ENCODE assay signal across 8 cellular contexts in genomic region chr5:112975721-112976431, GRCh38. TPM values are rescaled to one million over a fixed set of nuclear protein-coding genes. Genes with fewer than 3 reads are reported as not detected.
DNase-seq lines count a peak whose midpoint lies in the region; ATAC-seq, FAIRE-seq and TF ChIP-seq lines count a peak whose summit lies in the region.

No MANE protein-coding gene starts in this region.

- H3K4ac ChIP-seq in H1 (replicated peaks; ENCODE audit: insufficient read length, low read depth, low read length), result peak overlapping the region; percentile 55

- H4K20me1 ChIP-seq in GM23338 (replicated peaks; ENCODE audit: insufficient read depth) (0 out of 2 replicates have a peak, but pooled peaks cover 10% of the 10 kb centered on the region), OCI-LY3 (ENCODE audit: insufficient read depth, low read length) (peaks cover 27% of the 10 kb centered on the region), H1 (replicated peaks in 1 of 2; ENCODE audit: control insufficient read depth in 1 of 2, insufficient read depth in 2 of 2, low read length in 2 of 2) (peaks cover 0 to under 1% of the 10 kb centered on the region in 2 experiments)

- H4K8ac ChIP-seq in H1 (ENCODE audit: extremely low read depth, insufficient read depth, low read length), result peak overlapping the region; percentile 95; the same call in 1 of the 2 replicates

- H3K27me3 ChIP-seq in GM23338 (ENCODE audit: insufficient read depth), result no peaks in the 10 kb centered on the region
- no peaks in the 10 kb centered on the region for H3K27me3 ChIP-seq in OCI-LY3 (ENCODE audit: low read depth, low read length)
- no peaks in the 10 kb centered on the region for H3K27me3 ChIP-seq in H1 (replicated peaks in 1 of 4; ENCODE audit: control insufficient read depth in 3 of 4, extremely low read depth in 1 of 4, insufficient read depth in 3 of 4, low read length in 3 of 4)

- peak overlapping the region; percentile 88 for H3K27ac ChIP-seq in GM23338 (ENCODE audit: low read depth)
- H3K27ac ChIP-seq in OCI-LY3 (ENCODE audit: low read length), result peak overlapping the region; percentile 69
- peak overlapping the region; percentile 93 for H3K27ac ChIP-seq in H1 (ENCODE audit: low read depth, low read length)

- 0 out of 2 replicates have a peak overlapping the region, but pooled peaks have one; percentile 3 for H2AK5ac ChIP-seq in H1 (ENCODE audit: low read depth, low read length)

- H3K4me3 Mint-ChIP-seq in GM23338 (peak overlapping the region; percentile 93), osteocyte (ENCODE audit: unreplicated experiment) (peak overlapping the region; percentile 96)

- H3K4me1 Mint-ChIP-seq in GM23338, result peaks cover 21% of the 10 kb centered on the region
- H3K4me1 Mint-ChIP-seq in osteocyte (ENCODE audit: unreplicated experiment), result peaks cover 38% of the 10 kb centered on the region

- peaks cover 4% of the 10 kb centered on the region; the same call in 2 of the 3 replicates for H3K36me3 Mint-ChIP-seq in GM23338 (ENCODE audit: low read depth)
- no peaks in the 10 kb centered on the region for H3K36me3 Mint-ChIP-seq in osteocyte (ENCODE audit: unreplicated experiment)

- no peak for TF ChIP-seq EP300 in H1 (IDR thresholded peaks at IDR 0.05; ENCODE audit: borderline replicate concordance in 1 of 2, low read depth in 2 of 2, low read length in 2 of 2)

- no peak for TF ChIP-seq RAD21 in H1 (IDR thresholded peaks at IDR 0.05 in 1 of 2, conservative IDR thresholded peaks at IDR 0.05 in 1 of 2; ENCODE audit: low read depth in 2 of 2, low read length in 2 of 2)

- peak overlapping the region; percentile 91 for H4K91ac ChIP-seq in H1 (replicated peaks; ENCODE audit: insufficient read length, low read length)

- peak overlapping the region; percentile 95 for H3K18ac ChIP-seq in H1 (ENCODE audit: extremely low read depth, low read length)

- H3K4me2 ChIP-seq in GM23338, result peak overlapping the region; percentile 56
- peak overlapping the region; percentile 93 for H3K4me2 ChIP-seq in OCI-LY3 (ENCODE audit: low read length)
- H3K4me2 ChIP-seq in H1 (ENCODE audit: insufficient read depth in 1 of 2, low read depth in 2 of 2, low read length in 2 of 2), result peak overlapping the region; percentile 63 to 77

- peaks cover 20% of the 10 kb centered on the region for H3K27me3 Mint-ChIP-seq in GM23338 (ENCODE audit: insufficient read depth, low read depth, poor library complexity)
- H3K27me3 Mint-ChIP-seq in osteocyte (ENCODE audit: unreplicated experiment), result no peaks in the 10 kb centered on the region

- H3K9me3 ChIP-seq in OCI-LY3 (ENCODE audit: insufficient read depth, low read length), result no peaks in the 10 kb centered on the region
- no peaks in the 10 kb centered on the region for H3K9me3 ChIP-seq in H1 (ENCODE audit: insufficient read depth in 2 of 2, low read depth in 1 of 2, low read length in 1 of 2)

- ATAC-seq in GM23338 (peak; percentile 40; the same call in 2 of the 3 replicates), HG03378 (IDR thresholded peaks at IDR 0.05; ENCODE audit: unreplicated experiment) (no peak)

- H3K4me1 ChIP-seq in GM23338 (ENCODE audit: insufficient read depth), result peaks cover 17% of the 10 kb centered on the region
- H3K4me1 ChIP-seq in OCI-LY3 (ENCODE audit: low read length), result peaks cover 47% of the 10 kb centered on the region
- H3K4me1 ChIP-seq in H1 (replicated peaks in 1 of 4; ENCODE audit: control insufficient read depth in 3 of 4, insufficient read depth in 4 of 4, low read length in 3 of 4), result peaks cover 0 to 4% (median 2%) of the 10 kb centered on the region in 4 experiments; a peak in 3 of 7 replicates

- H3K4me3 ChIP-seq in GM12864 (ENCODE audit: low read depth, low read length), result peak overlapping the region; percentile 83
- H3K4me3 ChIP-seq in GM23338, result peak overlapping the region; percentile 46
- peak overlapping the region; percentile 98 for H3K4me3 ChIP-seq in OCI-LY3 (ENCODE audit: low read length)
- H3K4me3 ChIP-seq in H1 (ENCODE audit: extremely low read depth in 1 of 4, insufficient read depth in 2 of 4, low read depth in 3 of 4, low read length in 4 of 4), result peak overlapping the region; percentile 19 to 97 (median 50)

- no peak for DNase-seq in GM12864 (ENCODE audit: low read depth)
- no peak for DNase-seq in GM23338 (ENCODE audit: low spot score)
- DNase-seq in H1 (ENCODE audit: low read depth in 1 of 2, low spot score in 2 of 2), result no peak
- DNase-seq in osteocyte (ENCODE audit: extremely low spot score, unreplicated experiment), result no peak
- DNase-seq in A172 (ENCODE audit: low spot score), result no peak
- DNase-seq in NCI-H2227 (lab: John Stamatoyannopoulos, UW; ENCODE audit: unreplicated experiment), result no peak

- CTCF ChIA-PET in H1 (lab: Charles Lee; ENCODE audit: partially characterized antibody), result interaction anchor here (0.5 to 2.8 kb wide), 5 partner anchors 11 to 281 kb away, joined by 3 to 11 read pairs (median 4); partner anchors contain the start of gene REEP5

- H3K79me2 ChIP-seq in GM23338 (replicated peaks; ENCODE audit: insufficient read depth) (peaks cover 39% of the 10 kb centered on the region), OCI-LY3 (ENCODE audit: low read length) (peaks cover 43% of the 10 kb centered on the region), H1 (ENCODE audit: control insufficient read depth in 1 of 2, insufficient read depth in 2 of 2, low read length in 2 of 2) (peaks cover 15 to 40% of the 10 kb centered on the region in 2 experiments; a peak in 3 of 4 replicates)

- H3K36me3 ChIP-seq in GM23338 (ENCODE audit: insufficient read depth), result no peaks in the 10 kb centered on the region
- no peaks in the 10 kb centered on the region for H3K36me3 ChIP-seq in OCI-LY3 (replicated peaks; ENCODE audit: low read depth, low read length)
- peaks cover 0 to under 1% (median 0%) of the 10 kb centered on the region in 4 experiments; a peak in 2 of 8 replicates for H3K36me3 ChIP-seq in H1 (ENCODE audit: control insufficient read depth in 2 of 4, insufficient read depth in 4 of 4, low read length in 3 of 4)

- H3K9ac ChIP-seq in OCI-LY3 (ENCODE audit: low read length), result peak overlapping the region; percentile 90
- peak overlapping the region; percentile 52 to 84 (median 76) for H3K9ac ChIP-seq in H1 (replicated peaks in 1 of 4; ENCODE audit: extremely low read depth in 1 of 4, low read depth in 3 of 4, low read length in 3 of 4)

- H3K9me2 ChIP-seq in GM23338 (ENCODE audit: insufficient read depth), result 0 out of 2 replicates have a peak, but pooled peaks cover 3% of the 10 kb centered on the region

- H3F3A ChIP-seq in GM23338 (replicated peaks; ENCODE audit: low read depth), result no peaks in the 10 kb centered on the region

- TF ChIP-seq CTCF in GM12864 (IDR thresholded peaks at IDR 0.05; ENCODE audit: low read depth, low read length, missing control alignments) (no peak), GM23338 (conservative IDR thresholded peaks at IDR 0.05; ENCODE audit: low read depth in 2 of 2) (no peak), OCI-LY3 (IDR thresholded peaks at IDR 0.05; ENCODE audit: low read depth, low read length) (no peak), H1 (IDR thresholded peaks at IDR 0.05; ENCODE audit: control extremely low read depth in 1 of 3, insufficient read depth in 1 of 3, low read depth in 1 of 3, low read length in 3 of 3) (no peak), osteocyte (IDR thresholded peaks at IDR 0.05) (no peak)

- H2AFZ ChIP-seq in GM23338, result no peak overlapping the region; the same call in 1 of the 2 replicates
- H2AFZ ChIP-seq in OCI-LY3 (ENCODE audit: low read depth, low read length), result peak overlapping the region; percentile 29; the same call in 1 of the 2 replicates
- peak overlapping the region; percentile 74 for H2AFZ ChIP-seq in H1 (ENCODE audit: low read length)

- H3K27ac Mint-ChIP-seq in GM23338 (peak overlapping the region; percentile 99), osteocyte (ENCODE audit: unreplicated experiment) (peak overlapping the region; percentile 84)

- H2BK120ac ChIP-seq in H1 (replicated peaks; ENCODE audit: low read depth, low read length), result peak overlapping the region; percentile 9

- H3K56ac ChIP-seq in H1 (replicated peaks; ENCODE audit: insufficient read length, low read depth, low read length), result peak overlapping the region; percentile 52

- H4K5ac ChIP-seq in H1 (ENCODE audit: insufficient read length, low read depth, low read length), result peak overlapping the region; percentile 94

- no peak overlapping the region for H2BK20ac ChIP-seq in H1 (ENCODE audit: low read length)

- peak overlapping the region; percentile 29; the same call in 1 of the 2 replicates for H2BK12ac ChIP-seq in H1 (ENCODE audit: low read depth, low read length)

- no peak for FAIRE-seq in H1 (lab: Jason Lieb, UNC)

- POLR2A ChIA-PET in H1 (lab: Charles Lee; ENCODE audit: partially characterized antibody), result interaction anchor here (0.7 to 2.4 kb wide), 13 partner anchors 9 to 537 kb away, joined by 3 to 23 read pairs (median 4); partner anchors contain the start of genes REEP5, SRP19 and YTHDC2

- H2BK5ac ChIP-seq in H1 (ENCODE audit: low read depth, low read length), result peak overlapping the region; percentile 87

- H2BK15ac ChIP-seq in H1 (ENCODE audit: low read length), result peak overlapping the region; percentile 37

- H3K79me1 ChIP-seq in H1 (ENCODE audit: low read depth, low read length), result no peaks in the 10 kb centered on the region

- H3K14ac ChIP-seq in H1 (ENCODE audit: insufficient read length), result no peak overlapping the region

- no peak overlapping the region for H3K23ac ChIP-seq in H1 (ENCODE audit: insufficient read length)

- 43% methylated on average over 11 of the region's 11 CpGs; no CpG with 5 or more reads in 1 of the 2 experiments for WGBS in H1 (ENCODE audit: extremely low coverage in 1 of 2, insufficient coverage in 1 of 2, insufficient read length in 1 of 2, insufficient replicate concordance in 2 of 2, low coverage in 1 of 2, low lambda C conversion rate in 2 of 2, missing lambda C conversion rate in 1 of 2), 2 experiments

- H3K9me3 Mint-ChIP-seq in GM23338 (no peaks in the 10 kb centered on the region), osteocyte (ENCODE audit: unreplicated experiment) (no peaks in the 10 kb centered on the region)

- TF ChIP-seq POLR2A in H1 (IDR thresholded peaks at IDR 0.05; ENCODE audit: control extremely low read depth in 1 of 2, low read depth in 2 of 2, low read length in 2 of 2), result peak in 1 of 2 experiments; percentile 18; a peak in 1 of 3 replicates

- H3K23me2 ChIP-seq in H1 (ENCODE audit: low read depth, low read length), result no peaks in the 10 kb centered on the region; the same call in 1 of the 2 replicates

RNA-seq across cellular contexts. Expression of gene DCP2, which starts 0.7 kb away (rescaled TPM):
- 146 and 165 TPM in 2 replicates for total RNA-seq in GM23338 (2014; rRNA removed; shearing (Covaris generic))
- polyA plus RNA-seq in GM23338 (2016; fragmentation: Nextera tagmentation; extraction: Ambion mirVana), result 96.6 and 101 TPM in 2 replicates
- total RNA-seq in H1 (2021; fragmentation: NEBNext Ultra II Directional; extraction: Animal tissue kit (Norgen Biotek cat#: 25700)), result 162 and 173 TPM in 2 replicates
- 14.4 and 41.7 TPM in 2 replicates for polyA plus RNA-seq in H1 (2011; rRNA removed)
- polyA plus RNA-seq in H1 (2011; cell fraction: cytosol; rRNA removed), result 24.9 TPM
- 69.2 TPM for polyA plus RNA-seq in H1 (2011; cell fraction: nucleus; rRNA removed)
- polyA plus RNA-seq in H1 (2012, experiment 1 of 2), result 25.3 to 46.8 TPM (median 37.4 TPM) in 4 replicates
- 3.1 TPM for polyA plus RNA-seq in H1 (2012, experiment 2 of 2)
- polyA plus RNA-seq in H1 (2013, experiment 1 of 2), result 49.7 TPM
- polyA plus RNA-seq in H1 (2013, experiment 2 of 2), result 50.6 TPM
- polyA minus RNA-seq in H1 (2011; rRNA and poly(A)+ RNA removed), result 100 and 161 TPM in 2 replicates
- 76.3 TPM for polyA minus RNA-seq in H1 (2011; cell fraction: cytosol; rRNA and poly(A)+ RNA removed)
- polyA minus RNA-seq in H1 (2011; cell fraction: nucleus; rRNA and poly(A)+ RNA removed), result 135 TPM
- total RNA-seq in osteocyte, result 39.7 and 45.6 TPM in 2 replicates
- 35.7 and 41.7 TPM in 2 replicates for total RNA-seq in A172 (2014; rRNA removed; shearing (Covaris generic))

RNA-seq across cellular contexts. Expression of gene REEP5, which starts 53.8 kb away (rescaled TPM):
- 30.3 and 32.5 TPM in 2 replicates for total RNA-seq in GM23338 (2014; rRNA removed; shearing (Covaris generic))
- polyA plus RNA-seq in GM23338 (2016; fragmentation: Nextera tagmentation; extraction: Ambion mirVana) (109 and 111 TPM in 2 replicates), H1 (2011; rRNA removed) (69.3 and 94.3 TPM in 2 replicates)
- total RNA-seq in H1 (2021; fragmentation: NEBNext Ultra II Directional; extraction: Animal tissue kit (Norgen Biotek cat#: 25700)), result 56.6 and 58.3 TPM in 2 replicates
- polyA plus RNA-seq in H1 (2011; cell fraction: cytosol; rRNA removed), result 60.3 TPM
- polyA plus RNA-seq in H1 (2011; cell fraction: nucleus; rRNA removed), result 148 TPM
- 45.8 to 68.6 TPM (median 50.6 TPM) in 4 replicates for polyA plus RNA-seq in H1 (2012, experiment 1 of 2)
- 9.2 TPM for polyA plus RNA-seq in H1 (2012, experiment 2 of 2)
- polyA plus RNA-seq in H1 (2013, experiment 1 of 2), result 65.9 TPM
- polyA plus RNA-seq in H1 (2013, experiment 2 of 2), result 70.8 TPM
- 113 and 123 TPM in 2 replicates for polyA minus RNA-seq in H1 (2011; rRNA and poly(A)+ RNA removed)
- polyA minus RNA-seq in H1 (2011; cell fraction: cytosol; rRNA and poly(A)+ RNA removed), result 39.3 TPM
- 97.4 TPM for polyA minus RNA-seq in H1 (2011; cell fraction: nucleus; rRNA and poly(A)+ RNA removed)
- total RNA-seq in osteocyte, result 66.4 and 73.8 TPM in 2 replicates
- total RNA-seq in A172 (2014; rRNA removed; shearing (Covaris generic)), result 31.6 and 36.0 TPM in 2 replicates

Comparison
In these comparisons a context has a peak if more than half of its experiments do, and no peak if none do; other contexts are left out.
1. H3K4me3 ChIP-seq: peak in every context shown above with its lines; median percentile 98 in OCI-LY3; 83 in GM12864; 50 in H1; 46 in GM23338.